In genomic region chr11:94469416-94469815, GRCh38 we compare ENCODE assay signal across 14 cellular contexts. TPM values are rescaled to one million over a fixed set of nuclear protein-coding genes. Genes with fewer than 3 reads are reported as not detected.
DNase-seq lines count a peak whose midpoint lies in the region; ATAC-seq, FAIRE-seq and TF ChIP-seq lines count a peak whose summit lies in the region.
"Had no signal": no experiment of that assay in that cellular context is flagged by ENCODE, and none has a peak within 500 bp of the region (broad histone marks: within the 10 kb centered on the region; RNA-seq: fewer than 3 reads in every experiment).

No MANE protein-coding gene starts in this region.

- no peaks in the 10 kb centered on the region for H3K9me3 Mint-ChIP-seq in CD8-positive, alpha-beta memory T cell
- H3K9me3 Mint-ChIP-seq in neural progenitor cell, result no peaks in the 10 kb centered on the region
- H3K9me3 Mint-ChIP-seq: CD8-positive, alpha-beta T cell had no signal

- no peaks in the 10 kb centered on the region for H3F3A ChIP-seq in neural progenitor cell (ENCODE audit: low read depth)

- H3K23ac ChIP-seq in IMR-90 (ENCODE audit: low read depth, low read length), result no peak overlapping the region

- H2AK9ac ChIP-seq in IMR-90 (replicated peaks; ENCODE audit: low read depth, low read length, poor library complexity), result no peak overlapping the region

- TF ChIP-seq CTCF in IMR-90 (conservative IDR thresholded peaks at IDR 0.05; ENCODE audit: low read depth, low read length), result no peak
- no peak for TF ChIP-seq CTCF in neural progenitor cell (IDR thresholded peaks at IDR 0.05)

- CTCF ChIA-PET in IMR-90 (lab: Yijun Ruan, JAX), result interaction anchor here (0.8 kb wide), 1 partner anchor 19 kb away, joined by 3 read pairs; no protein-coding TSS in a partner anchor
- CTCF ChIA-PET in CD8-positive, alpha-beta memory T cell (lab: Charles Lee), result no interaction called here

- peaks cover 9 to 17% (median 17%) of the 10 kb centered on the region in 3 donors for H3K4me1 Mint-ChIP-seq in CD8-positive, alpha-beta memory T cell
- H3K4me1 Mint-ChIP-seq in neural progenitor cell, result no peaks in the 10 kb centered on the region

- H3K36me3 ChIP-seq in IMR-90 (ENCODE audit: control insufficient read depth, insufficient read depth, low read length), result peaks cover 4% of the 10 kb centered on the region; the same call in 1 of the 2 replicates
- peaks cover 7% of the 10 kb centered on the region for H3K36me3 ChIP-seq in CD8-positive, alpha-beta memory T cell (ENCODE audit: insufficient read depth, low read length)
- H3K36me3 ChIP-seq in neural progenitor cell, result no peaks in the 10 kb centered on the region

- H3K4me2 ChIP-seq in IMR-90 (ENCODE audit: low read depth, low read length) (no peak overlapping the region), neural progenitor cell (no peak overlapping the region)

- in situ Hi-C loops in IMR-90 (cut with MboI; ENCODE audit: low sequenced_read_pairs), result no loop called here

- H3K9ac ChIP-seq in IMR-90 (ENCODE audit: low read depth, low read length) (no peak overlapping the region), neural progenitor cell (no peak overlapping the region)

- H3K27ac ChIP-seq in IMR-90 (ENCODE audit: insufficient read depth, low read length) (no peak overlapping the region), neural progenitor cell (no peak overlapping the region)
- no peak overlapping the region for H3K27ac ChIP-seq in CD8-positive, alpha-beta memory T cell (ENCODE audit: low read depth, low read length)
- H3K27ac ChIP-seq: cardiac muscle cell, pancreas had no signal

- DNase-seq in GM18507 (ENCODE audit: extremely low spot score, insufficient read length, low read depth) (no peak), IMR-90 (peak; percentile 10), Right ventricle myocardium inferior (ENCODE audit: missing footprints) (no peak), SHP77 treated with DMSO at 0.1 percent for 48 hours (lab: John Stamatoyannopoulos, UW) (no peak), neural progenitor cell (ENCODE audit: low spot score) (no peak)
- no peak for DNase-seq in CD8-positive, alpha-beta memory T cell
- DNase-seq: CD8-positive, alpha-beta T cell; NCI-H748 treated with DMSO at 0.1 percent for 48 hours; pancreas; SW 1271 had no signal

- no TSS peak for BruUV-seq in IMR-90 (replicated peaks; lab: Mats Ljungman, UMichigan)

- no peak overlapping the region for H3K14ac ChIP-seq in IMR-90 (replicated peaks; ENCODE audit: low read depth, low read length)

- ATAC-seq in GM19455 (IDR thresholded peaks at IDR 0.05; ENCODE audit: unreplicated experiment), result peak; percentile 85
- peak; percentile 94 for ATAC-seq in HG02938 (IDR thresholded peaks at IDR 0.05; ENCODE audit: unreplicated experiment)
- ATAC-seq in IMR-90 (ENCODE audit: low read depth), result no peak
- no peak for ATAC-seq in Right ventricle myocardium inferior
- ATAC-seq: CD8-positive, alpha-beta T cell had no signal

- H3K9me3 ChIP-seq in IMR-90 (ENCODE audit: control insufficient read depth, insufficient read depth, low read length) (no peaks in the 10 kb centered on the region), neural progenitor cell (ENCODE audit: low read depth) (no peaks in the 10 kb centered on the region)
- no peaks in the 10 kb centered on the region for H3K9me3 ChIP-seq in CD8-positive, alpha-beta memory T cell (ENCODE audit: low read length)
- H3K9me3 ChIP-seq: pancreas had no signal

- H4K8ac ChIP-seq in IMR-90 (ENCODE audit: low read depth in 2 of 2, low read length in 2 of 2), result no peak overlapping the region

- peaks cover 15 to 68% (median 34%) of the 10 kb centered on the region in 3 donors for H3K36me3 Mint-ChIP-seq in CD8-positive, alpha-beta memory T cell
- H3K36me3 Mint-ChIP-seq in neural progenitor cell, result peaks cover 10% of the 10 kb centered on the region

- H4K20me1 ChIP-seq in IMR-90 (ENCODE audit: insufficient read depth, low read length) (no peaks in the 10 kb centered on the region), neural progenitor cell (ENCODE audit: low read depth) (no peaks in the 10 kb centered on the region)

- intact Hi-C loops in IMR-90 (cut with micrococcal nuclease) (no loop called here), Right ventricle myocardium inferior (cut with DNase I) (no loop called here)

- H2BK20ac ChIP-seq in IMR-90 (ENCODE audit: low read depth, low read length), result no peak overlapping the region

- POLR2A ChIA-PET in IMR-90 (lab: Charles Lee; ENCODE audit: unreplicated experiment), result no interaction called here
- POLR2A ChIA-PET in CD8-positive, alpha-beta memory T cell (lab: Charles Lee), result no interaction called here

- H2BK5ac ChIP-seq in IMR-90 (ENCODE audit: low read depth, low read length, poor library complexity, severe bottlenecking), result no peak overlapping the region

- H3K9me1 ChIP-seq in IMR-90 (ENCODE audit: insufficient read depth, low read length), result no peaks in the 10 kb centered on the region

- no CpG with 5 or more reads among the region's 2 CpGs for WGBS in IMR-90 (ENCODE audit: extremely low coverage in 2 of 2, insufficient read length in 1 of 2), 2 experiments

- no peak overlapping the region for H2AFZ ChIP-seq in IMR-90 (replicated peaks; ENCODE audit: low read length, poor library complexity)
- H2AFZ ChIP-seq in neural progenitor cell (replicated peaks), result no peak overlapping the region

- dilution Hi-C loops in IMR-90 (cut with HindIII; ENCODE audit: low sequenced_read_pairs, unreplicated experiment), result no loop called here

- no peak overlapping the region for H3K4ac ChIP-seq in IMR-90 (ENCODE audit: low read depth, low read length)

- no peaks in the 10 kb centered on the region for H3K79me2 ChIP-seq in neural progenitor cell (ENCODE audit: low read depth)

- no peak overlapping the region for H3K56ac ChIP-seq in IMR-90 (ENCODE audit: extremely low read depth, insufficient read depth, low read length)

- H4K5ac ChIP-seq in IMR-90 (ENCODE audit: low read depth, low read length), result no peak overlapping the region

- no peak for TF ChIP-seq RAD21 in IMR-90 (IDR thresholded peaks at IDR 0.05; ENCODE audit: low read length)

- H4K91ac ChIP-seq in IMR-90 (ENCODE audit: insufficient read depth, low read depth, low read length), result no peak overlapping the region

- H3K4me1 ChIP-seq in IMR-90 (ENCODE audit: control insufficient read depth, insufficient read depth, low read length), result no peaks in the 10 kb centered on the region
- H3K4me1 ChIP-seq in CD8-positive, alpha-beta memory T cell (ENCODE audit: insufficient read depth, low read length), result peaks cover 8% of the 10 kb centered on the region
- H3K4me1 ChIP-seq in neural progenitor cell, result no peaks in the 10 kb centered on the region

- H3K79me1 ChIP-seq in IMR-90 (ENCODE audit: low read depth in 1 of 2, low read length in 2 of 2), result no peaks in the 10 kb centered on the region

- peak; percentile 65 for FAIRE-seq in GM18507 (lab: Jason Lieb, UNC)
- FAIRE-seq: pancreas had no signal

- H3K4me3 Mint-ChIP-seq in CD8-positive, alpha-beta memory T cell, result no peak overlapping the region
- no peak overlapping the region for H3K4me3 Mint-ChIP-seq in neural progenitor cell
- H3K4me3 Mint-ChIP-seq: CD8-positive, alpha-beta T cell had no signal

- H2AK5ac ChIP-seq in IMR-90 (ENCODE audit: low read depth, low read length), result no peak overlapping the region

- H3K18ac ChIP-seq in IMR-90 (ENCODE audit: low read depth, low read length), result no peak overlapping the region

- H3K27me3 Mint-ChIP-seq in CD8-positive, alpha-beta memory T cell, result no peaks in the 10 kb centered on the region
- peaks cover 2% of the 10 kb centered on the region for H3K27me3 Mint-ChIP-seq in neural progenitor cell (ENCODE audit: insufficient read depth, low read depth)

- no peak for TF ChIP-seq POLR2A in IMR-90 (IDR thresholded peaks at IDR 0.05; ENCODE audit: low read depth, low read length)

- H3K4me3 ChIP-seq in IMR-90 (ENCODE audit: insufficient read depth, low read depth, low read length) (no peak overlapping the region), neural progenitor cell (no peak overlapping the region)
- no peak overlapping the region for H3K4me3 ChIP-seq in CD8-positive, alpha-beta memory T cell (ENCODE audit: low read length)
- H3K4me3 ChIP-seq: cardiac muscle cell, pancreas had no signal

- H3K27ac Mint-ChIP-seq in CD8-positive, alpha-beta memory T cell, result no peak overlapping the region
- no peak overlapping the region for H3K27ac Mint-ChIP-seq in neural progenitor cell
- H3K27ac Mint-ChIP-seq: CD8-positive, alpha-beta T cell had no signal

- H3K27me3 ChIP-seq in IMR-90 (ENCODE audit: control insufficient read depth, insufficient read depth, low read length) (no peaks in the 10 kb centered on the region), neural progenitor cell (no peaks in the 10 kb centered on the region)
- H3K27me3 ChIP-seq in CD8-positive, alpha-beta memory T cell (ENCODE audit: insufficient read depth, low read length, poor library complexity, severe bottlenecking), result no peaks in the 10 kb centered on the region
- H3K27me3 ChIP-seq: cardiac muscle cell, pancreas had no signal

- no peak overlapping the region for H2BK120ac ChIP-seq in IMR-90 (ENCODE audit: low read depth, low read length)

- no peak overlapping the region for H2BK15ac ChIP-seq in IMR-90 (ENCODE audit: low read depth, low read length)

RNA-seq across cellular contexts. Expression of gene MRE11, which starts 24.2 kb away (rescaled TPM):
- 15.6 and 22.2 TPM in 2 replicates for total RNA-seq in IMR-90 (2012; rRNA removed)
- polyA plus RNA-seq in IMR-90 (2012; rRNA removed), result 7.6 and 9.0 TPM in 2 replicates
- 0.40 and 0.92 TPM in 2 replicates for polyA plus RNA-seq in IMR-90 (2012; cell fraction: cytosol; rRNA removed)
- polyA plus RNA-seq in IMR-90 (2012; cell fraction: nucleus; rRNA removed; ENCODE audit: low replicate concordance), result 2.5 and 23.8 TPM in 2 replicates
- total RNA-seq in CD8-positive, alpha-beta memory T cell, result 10 to 100 TPM; 39.8 to 40.0 TPM
- 14.4 TPM for polyA plus RNA-seq in CD8-positive, alpha-beta memory T cell
- 7.2 TPM for total RNA-seq in Right ventricle myocardium inferior
- 31.8 and 48.9 TPM in 2 replicates for total RNA-seq in neural progenitor cell (ENCODE audit: low replicate concordance)

RNA-seq across cellular contexts. Expression of gene ANKRD49, which starts 24.4 kb away (rescaled TPM):
- total RNA-seq in IMR-90 (2012; rRNA removed), result 10.4 and 15.8 TPM in 2 replicates
- 6.5 and 7.2 TPM in 2 replicates for polyA plus RNA-seq in IMR-90 (2012; rRNA removed)
- polyA plus RNA-seq in IMR-90 (2012; cell fraction: cytosol; rRNA removed), result 1.1 TPM in 2 replicates
- 2.7 and 20.9 TPM in 2 replicates for polyA plus RNA-seq in IMR-90 (2012; cell fraction: nucleus; rRNA removed; ENCODE audit: low replicate concordance)
- total RNA-seq in CD8-positive, alpha-beta memory T cell, result 10 to 100 TPM; 21.6 to 25.9 TPM
- polyA plus RNA-seq in CD8-positive, alpha-beta memory T cell, result 28.3 TPM
- 5.9 TPM for total RNA-seq in Right ventricle myocardium inferior
- 14.4 and 18.9 TPM in 2 replicates for total RNA-seq in neural progenitor cell (ENCODE audit: low replicate concordance)

RNA-seq across cellular contexts. Expression of gene C11orf97, which starts 42.8 kb away (rescaled TPM):
- total RNA-seq in IMR-90 (2012; rRNA removed), result not detected in 2 replicates
- polyA plus RNA-seq in IMR-90 (2012; rRNA removed), result not detected in 2 replicates
- polyA plus RNA-seq in IMR-90 (2012; cell fraction: cytosol; rRNA removed), result not detected in 2 replicates
- polyA plus RNA-seq in IMR-90 (2012; cell fraction: nucleus; rRNA removed; ENCODE audit: low replicate concordance), result not detected in 2 replicates
- total RNA-seq in CD8-positive, alpha-beta memory T cell, result not detected
- polyA plus RNA-seq in CD8-positive, alpha-beta memory T cell, result not detected
- total RNA-seq in Right ventricle myocardium inferior, result not detected
- total RNA-seq in neural progenitor cell (ENCODE audit: low replicate concordance), result not detected in 2 replicates
- total RNA-seq: cardiac muscle cell; CD8-positive, alpha-beta T cell; pancreas; urinary bladder had no signal
- polyA plus RNA-seq: cardiac muscle cell, pancreas, urinary bladder had no signal

Comparison
In these comparisons a context has a peak if more than half of its experiments do, and no peak if none do; other contexts are left out.
1. ATAC-seq: peak in GM19455 (single experiment) and HG02938 (single experiment); none in IMR-90 (single experiment) and Right ventricle myocardium inferior (single experiment).